ENCODE assay signal across 1 cellular context in genomic region chrX:5958523-5958922, GRCh38.
A peak's percentile ranks its signal among the peaks of the same experiment; 100 is the strongest.
TF ChIP-seq lines count a peak whose summit lies in the region.

No MANE protein-coding gene starts in this region.

TF ChIP-seq in IMR-90, 13 proteins besides CTCF, POLR2A, EP300 and RAD21 (continued from another document):
- TF ChIP-seq ELK1 (IDR thresholded peaks at IDR 0.05; ENCODE audit: borderline replicate concordance, low read depth, low read length) (no peak), USF2 (IDR thresholded peaks at IDR 0.05; ENCODE audit: low read depth, low read length) (no peak), RFX5 (IDR thresholded peaks at IDR 0.05; ENCODE audit: low read depth, low read length) (no peak), RCOR1 (IDR thresholded peaks at IDR 0.05; ENCODE audit: insufficient replicate concordance, low read length) (no peak), MAFK (IDR thresholded peaks at IDR 0.05; ENCODE audit: low read depth, low read length) (peak; percentile 53)
